Comparison of ENCODE assay signal across 1 cellular context in the genomic region with DNA sequence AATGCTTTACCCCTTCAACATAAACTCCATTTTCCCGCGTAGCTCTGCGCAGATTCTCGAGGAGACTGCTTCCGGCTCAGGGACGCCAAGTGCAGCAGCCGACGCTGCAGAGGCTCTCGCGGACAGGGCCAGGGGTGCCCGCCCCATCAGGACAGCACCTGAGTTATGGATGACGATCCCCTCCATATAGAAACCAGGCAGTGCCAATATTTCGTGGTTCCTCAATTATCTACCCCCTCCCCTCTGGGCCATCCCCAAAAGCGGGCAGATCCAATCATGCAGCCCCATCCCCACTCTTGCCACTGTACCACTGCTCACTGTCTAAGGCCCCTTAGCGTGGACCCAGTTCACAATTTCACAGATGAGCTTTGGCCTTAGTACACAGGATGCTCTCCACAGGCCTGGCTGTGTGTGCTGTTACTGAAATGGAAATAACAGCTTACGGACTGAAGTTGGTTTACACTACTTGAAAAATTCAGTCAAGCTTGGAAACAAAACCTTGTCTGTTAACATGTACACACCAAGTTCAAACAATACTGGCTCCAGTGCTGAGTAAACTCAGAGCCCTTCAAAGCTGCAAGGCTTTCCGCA.
A peak's percentile ranks its signal among the peaks of the same experiment; 100 is the strongest.
TF ChIP-seq lines count a peak whose summit lies in the region.

No MANE protein-coding gene starts in this region.

TF ChIP-seq in HepG2, 621 proteins besides CTCF, POLR2A, EP300 and RAD21 (continued from another document and continues in another):
- TF ChIP-seq, protein P1, sequence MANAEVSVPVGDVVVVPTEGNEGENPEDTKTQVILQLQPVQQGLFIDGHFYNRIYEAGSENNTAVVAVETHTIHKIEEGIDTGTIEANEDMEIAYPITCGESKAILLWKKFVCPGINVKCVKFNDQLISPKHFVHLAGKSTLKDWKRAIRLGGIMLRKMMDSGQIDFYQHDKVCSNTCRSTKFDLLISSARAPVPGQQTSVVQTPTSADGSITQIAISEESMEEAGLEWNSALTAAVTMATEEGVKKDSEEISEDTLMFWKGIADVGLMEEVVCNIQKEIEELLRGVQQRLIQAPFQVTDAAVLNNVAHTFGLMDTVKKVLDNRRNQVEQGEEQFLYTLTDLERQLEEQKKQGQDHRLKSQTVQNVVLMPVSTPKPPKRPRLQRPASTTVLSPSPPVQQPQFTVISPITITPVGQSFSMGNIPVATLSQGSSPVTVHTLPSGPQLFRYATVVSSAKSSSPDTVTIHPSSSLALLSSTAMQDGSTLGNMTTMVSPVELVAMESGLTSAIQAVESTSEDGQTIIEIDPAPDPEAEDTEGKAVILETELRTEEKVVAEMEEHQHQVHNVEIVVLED (CRISPR knock-in tag; IDR thresholded peaks at IDR 0.05; ENCODE audit: borderline replicate concordance) = no peak
- TF ChIP-seq, protein P2, sequence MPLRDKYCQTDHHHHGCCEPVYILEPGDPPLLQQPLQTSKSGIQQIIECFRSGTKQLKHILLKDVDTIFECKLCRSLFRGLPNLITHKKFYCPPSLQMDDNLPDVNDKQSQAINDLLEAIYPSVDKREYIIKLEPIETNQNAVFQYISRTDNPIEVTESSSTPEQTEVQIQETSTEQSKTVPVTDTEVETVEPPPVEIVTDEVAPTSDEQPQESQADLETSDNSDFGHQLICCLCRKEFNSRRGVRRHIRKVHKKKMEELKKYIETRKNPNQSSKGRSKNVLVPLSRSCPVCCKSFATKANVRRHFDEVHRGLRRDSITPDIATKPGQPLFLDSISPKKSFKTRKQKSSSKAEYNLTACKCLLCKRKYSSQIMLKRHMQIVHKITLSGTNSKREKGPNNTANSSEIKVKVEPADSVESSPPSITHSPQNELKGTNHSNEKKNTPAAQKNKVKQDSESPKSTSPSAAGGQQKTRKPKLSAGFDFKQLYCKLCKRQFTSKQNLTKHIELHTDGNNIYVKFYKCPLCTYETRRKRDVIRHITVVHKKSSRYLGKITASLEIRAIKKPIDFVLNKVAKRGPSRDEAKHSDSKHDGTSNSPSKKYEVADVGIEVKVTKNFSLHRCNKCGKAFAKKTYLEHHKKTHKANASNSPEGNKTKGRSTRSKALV (CRISPR knock-in tag; IDR thresholded peaks at IDR 0.05) = 0 out of 2 replicates have a peak, but pooled peaks have one; percentile 28
- TF ChIP-seq ASH2L (IDR thresholded peaks at IDR 0.05; ENCODE audit: insufficient read length, low read depth, low read length) (peak; percentile 48), KIAA2018 (CRISPR knock-in tag; IDR thresholded peaks at IDR 0.05; ENCODE audit: borderline replicate concordance) (no peak), NFIC (IDR thresholded peaks at IDR 0.05; ENCODE audit: low read length) (peak; percentile 69; the same call in 1 of the 2 replicates), ERF (CRISPR knock-in tag; IDR thresholded peaks at IDR 0.05) (peak; percentile 87), ZKSCAN8 (CRISPR knock-in tag; IDR thresholded peaks at IDR 0.05; ENCODE audit: borderline replicate concordance) (peak; percentile 88)
- TF ChIP-seq, protein P3, sequence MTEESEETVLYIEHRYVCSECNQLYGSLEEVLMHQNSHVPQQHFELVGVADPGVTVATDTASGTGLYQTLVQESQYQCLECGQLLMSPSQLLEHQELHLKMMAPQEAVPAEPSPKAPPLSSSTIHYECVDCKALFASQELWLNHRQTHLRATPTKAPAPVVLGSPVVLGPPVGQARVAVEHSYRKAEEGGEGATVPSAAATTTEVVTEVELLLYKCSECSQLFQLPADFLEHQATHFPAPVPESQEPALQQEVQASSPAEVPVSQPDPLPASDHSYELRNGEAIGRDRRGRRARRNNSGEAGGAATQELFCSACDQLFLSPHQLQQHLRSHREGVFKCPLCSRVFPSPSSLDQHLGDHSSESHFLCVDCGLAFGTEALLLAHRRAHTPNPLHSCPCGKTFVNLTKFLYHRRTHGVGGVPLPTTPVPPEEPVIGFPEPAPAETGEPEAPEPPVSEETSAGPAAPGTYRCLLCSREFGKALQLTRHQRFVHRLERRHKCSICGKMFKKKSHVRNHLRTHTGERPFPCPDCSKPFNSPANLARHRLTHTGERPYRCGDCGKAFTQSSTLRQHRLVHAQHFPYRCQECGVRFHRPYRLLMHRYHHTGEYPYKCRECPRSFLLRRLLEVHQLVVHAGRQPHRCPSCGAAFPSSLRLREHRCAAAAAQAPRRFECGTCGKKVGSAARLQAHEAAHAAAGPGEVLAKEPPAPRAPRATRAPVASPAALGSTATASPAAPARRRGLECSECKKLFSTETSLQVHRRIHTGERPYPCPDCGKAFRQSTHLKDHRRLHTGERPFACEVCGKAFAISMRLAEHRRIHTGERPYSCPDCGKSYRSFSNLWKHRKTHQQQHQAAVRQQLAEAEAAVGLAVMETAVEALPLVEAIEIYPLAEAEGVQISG (CRISPR knock-in tag; IDR thresholded peaks at IDR 0.05) = peak; percentile 62; the same call in 1 of the 2 replicates
- TF ChIP-seq, protein P4, sequence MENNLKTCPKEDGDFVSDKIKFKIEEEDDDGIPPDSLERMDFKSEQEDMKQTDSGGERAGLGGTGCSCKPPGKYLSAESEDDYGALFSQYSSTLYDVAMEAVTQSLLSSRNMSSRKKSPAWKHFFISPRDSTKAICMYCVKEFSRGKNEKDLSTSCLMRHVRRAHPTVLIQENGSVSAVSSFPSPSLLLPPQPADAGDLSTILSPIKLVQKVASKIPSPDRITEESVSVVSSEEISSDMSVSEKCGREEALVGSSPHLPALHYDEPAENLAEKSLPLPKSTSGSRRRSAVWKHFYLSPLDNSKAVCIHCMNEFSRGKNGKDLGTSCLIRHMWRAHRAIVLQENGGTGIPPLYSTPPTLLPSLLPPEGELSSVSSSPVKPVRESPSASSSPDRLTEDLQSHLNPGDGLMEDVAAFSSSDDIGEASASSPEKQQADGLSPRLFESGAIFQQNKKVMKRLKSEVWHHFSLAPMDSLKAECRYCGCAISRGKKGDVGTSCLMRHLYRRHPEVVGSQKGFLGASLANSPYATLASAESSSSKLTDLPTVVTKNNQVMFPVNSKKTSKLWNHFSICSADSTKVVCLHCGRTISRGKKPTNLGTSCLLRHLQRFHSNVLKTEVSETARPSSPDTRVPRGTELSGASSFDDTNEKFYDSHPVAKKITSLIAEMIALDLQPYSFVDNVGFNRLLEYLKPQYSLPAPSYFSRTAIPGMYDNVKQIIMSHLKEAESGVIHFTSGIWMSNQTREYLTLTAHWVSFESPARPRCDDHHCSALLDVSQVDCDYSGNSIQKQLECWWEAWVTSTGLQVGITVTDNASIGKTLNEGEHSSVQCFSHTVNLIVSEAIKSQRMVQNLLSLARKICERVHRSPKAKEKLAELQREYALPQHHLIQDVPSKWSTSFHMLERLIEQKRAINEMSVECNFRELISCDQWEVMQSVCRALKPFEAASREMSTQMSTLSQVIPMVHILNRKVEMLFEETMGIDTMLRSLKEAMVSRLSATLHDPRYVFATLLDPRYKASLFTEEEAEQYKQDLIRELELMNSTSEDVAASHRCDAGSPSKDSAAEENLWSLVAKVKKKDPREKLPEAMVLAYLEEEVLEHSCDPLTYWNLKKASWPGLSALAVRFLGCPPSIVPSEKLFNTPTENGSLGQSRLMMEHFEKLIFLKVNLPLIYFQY (CRISPR knock-in tag; IDR thresholded peaks at IDR 0.05; ENCODE audit: borderline replicate concordance) = peak; percentile 26; the same call in 1 of the 2 replicates
- TF ChIP-seq, protein P5, sequence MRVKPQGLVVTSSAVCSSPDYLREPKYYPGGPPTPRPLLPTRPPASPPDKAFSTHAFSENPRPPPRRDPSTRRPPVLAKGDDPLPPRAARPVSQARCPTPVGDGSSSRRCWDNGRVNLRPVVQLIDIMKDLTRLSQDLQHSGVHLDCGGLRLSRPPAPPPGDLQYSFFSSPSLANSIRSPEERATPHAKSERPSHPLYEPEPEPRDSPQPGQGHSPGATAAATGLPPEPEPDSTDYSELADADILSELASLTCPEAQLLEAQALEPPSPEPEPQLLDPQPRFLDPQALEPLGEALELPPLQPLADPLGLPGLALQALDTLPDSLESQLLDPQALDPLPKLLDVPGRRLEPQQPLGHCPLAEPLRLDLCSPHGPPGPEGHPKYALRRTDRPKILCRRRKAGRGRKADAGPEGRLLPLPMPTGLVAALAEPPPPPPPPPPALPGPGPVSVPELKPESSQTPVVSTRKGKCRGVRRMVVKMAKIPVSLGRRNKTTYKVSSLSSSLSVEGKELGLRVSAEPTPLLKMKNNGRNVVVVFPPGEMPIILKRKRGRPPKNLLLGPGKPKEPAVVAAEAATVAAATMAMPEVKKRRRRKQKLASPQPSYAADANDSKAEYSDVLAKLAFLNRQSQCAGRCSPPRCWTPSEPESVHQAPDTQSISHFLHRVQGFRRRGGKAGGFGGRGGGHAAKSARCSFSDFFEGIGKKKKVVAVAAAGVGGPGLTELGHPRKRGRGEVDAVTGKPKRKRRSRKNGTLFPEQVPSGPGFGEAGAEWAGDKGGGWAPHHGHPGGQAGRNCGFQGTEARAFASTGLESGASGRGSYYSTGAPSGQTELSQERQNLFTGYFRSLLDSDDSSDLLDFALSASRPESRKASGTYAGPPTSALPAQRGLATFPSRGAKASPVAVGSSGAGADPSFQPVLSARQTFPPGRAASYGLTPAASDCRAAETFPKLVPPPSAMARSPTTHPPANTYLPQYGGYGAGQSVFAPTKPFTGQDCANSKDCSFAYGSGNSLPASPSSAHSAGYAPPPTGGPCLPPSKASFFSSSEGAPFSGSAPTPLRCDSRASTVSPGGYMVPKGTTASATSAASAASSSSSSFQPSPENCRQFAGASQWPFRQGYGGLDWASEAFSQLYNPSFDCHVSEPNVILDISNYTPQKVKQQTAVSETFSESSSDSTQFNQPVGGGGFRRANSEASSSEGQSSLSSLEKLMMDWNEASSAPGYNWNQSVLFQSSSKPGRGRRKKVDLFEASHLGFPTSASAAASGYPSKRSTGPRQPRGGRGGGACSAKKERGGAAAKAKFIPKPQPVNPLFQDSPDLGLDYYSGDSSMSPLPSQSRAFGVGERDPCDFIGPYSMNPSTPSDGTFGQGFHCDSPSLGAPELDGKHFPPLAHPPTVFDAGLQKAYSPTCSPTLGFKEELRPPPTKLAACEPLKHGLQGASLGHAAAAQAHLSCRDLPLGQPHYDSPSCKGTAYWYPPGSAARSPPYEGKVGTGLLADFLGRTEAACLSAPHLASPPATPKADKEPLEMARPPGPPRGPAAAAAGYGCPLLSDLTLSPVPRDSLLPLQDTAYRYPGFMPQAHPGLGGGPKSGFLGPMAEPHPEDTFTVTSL (CRISPR knock-in tag; IDR thresholded peaks at IDR 0.05; ENCODE audit: borderline replicate concordance) = peak; percentile 96
- TF ChIP-seq, protein P6, sequence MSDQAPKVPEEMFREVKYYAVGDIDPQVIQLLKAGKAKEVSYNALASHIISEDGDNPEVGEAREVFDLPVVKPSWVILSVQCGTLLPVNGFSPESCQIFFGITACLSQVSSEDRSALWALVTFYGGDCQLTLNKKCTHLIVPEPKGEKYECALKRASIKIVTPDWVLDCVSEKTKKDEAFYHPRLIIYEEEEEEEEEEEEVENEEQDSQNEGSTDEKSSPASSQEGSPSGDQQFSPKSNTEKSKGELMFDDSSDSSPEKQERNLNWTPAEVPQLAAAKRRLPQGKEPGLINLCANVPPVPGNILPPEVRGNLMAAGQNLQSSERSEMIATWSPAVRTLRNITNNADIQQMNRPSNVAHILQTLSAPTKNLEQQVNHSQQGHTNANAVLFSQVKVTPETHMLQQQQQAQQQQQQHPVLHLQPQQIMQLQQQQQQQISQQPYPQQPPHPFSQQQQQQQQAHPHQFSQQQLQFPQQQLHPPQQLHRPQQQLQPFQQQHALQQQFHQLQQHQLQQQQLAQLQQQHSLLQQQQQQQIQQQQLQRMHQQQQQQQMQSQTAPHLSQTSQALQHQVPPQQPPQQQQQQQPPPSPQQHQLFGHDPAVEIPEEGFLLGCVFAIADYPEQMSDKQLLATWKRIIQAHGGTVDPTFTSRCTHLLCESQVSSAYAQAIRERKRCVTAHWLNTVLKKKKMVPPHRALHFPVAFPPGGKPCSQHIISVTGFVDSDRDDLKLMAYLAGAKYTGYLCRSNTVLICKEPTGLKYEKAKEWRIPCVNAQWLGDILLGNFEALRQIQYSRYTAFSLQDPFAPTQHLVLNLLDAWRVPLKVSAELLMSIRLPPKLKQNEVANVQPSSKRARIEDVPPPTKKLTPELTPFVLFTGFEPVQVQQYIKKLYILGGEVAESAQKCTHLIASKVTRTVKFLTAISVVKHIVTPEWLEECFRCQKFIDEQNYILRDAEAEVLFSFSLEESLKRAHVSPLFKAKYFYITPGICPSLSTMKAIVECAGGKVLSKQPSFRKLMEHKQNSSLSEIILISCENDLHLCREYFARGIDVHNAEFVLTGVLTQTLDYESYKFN (CRISPR knock-in tag; conservative IDR thresholded peaks at IDR 0.05) = peak; percentile 95
